In the genomic region with DNA sequence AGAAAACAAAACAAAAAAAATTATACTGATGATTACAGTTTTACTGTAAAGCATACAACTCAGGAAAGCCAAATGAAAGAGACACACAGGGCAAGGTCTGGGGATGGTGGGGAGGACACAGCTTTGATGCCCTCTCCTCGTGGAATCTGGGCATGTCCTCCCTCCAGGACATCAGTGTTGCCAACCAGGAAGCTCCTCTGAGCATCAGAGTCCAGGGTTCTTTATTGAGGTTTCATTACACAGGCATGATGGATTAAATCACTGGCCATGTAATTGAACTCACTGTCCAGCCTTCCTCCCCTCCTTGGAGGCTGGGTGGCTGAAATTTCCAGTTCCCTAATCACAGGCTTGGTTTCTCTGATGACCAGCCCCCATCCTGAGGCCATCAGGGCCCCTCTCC, we compare ENCODE assay signal across 30 cellular contexts.
"Had no signal": no experiment of that assay in that cellular context is flagged by ENCODE, and none has a peak within 500 bp of the region (broad histone marks: within the 10 kb centered on the region; RNA-seq: fewer than 3 reads in every experiment).

No MANE protein-coding gene starts in this region.

- ATAC-seq: naive thymus-derived CD8-positive, alpha-beta T cell; natural killer cell treated with Interleukin-12 subunit alpha and Interleukin-12 subunit beta and Interleukin-15 and Interleukin-18, amount 100 ng/mL, for 72 hours; pancreas; psoas muscle; right cardiac atrium; right lobe of liver; stimulated activated memory B cell treated with anti-CD40 and anti-IgM and Interleukin-4, amounts not matched to agents 10 μg/mL and 1 μg/mL and 100 μg/mL, for 72 hours; stimulated activated naive CD8-positive, alpha-beta T cell treated with anti-CD3 and anti-CD28 coated beads, Interleukin-15, amount 100 ng/mL, for 72 hours; stimulated activated naive CD8-positive, alpha-beta T cell treated with anti-CD3 and anti-CD28 coated beads, Interleukin-15, Interleukin-2, amounts not matched to agents 100 U/mL and 50 U/mL, for 24 hours; upper lobe of right lung had no signal

- H3K36me3 ChIP-seq: neural progenitor cell, pancreas, right lobe of liver, sigmoid colon, spleen, suprapubic skin, tibial artery, transverse colon, upper lobe of right lung, vagina had no signal

- H3K9me3 ChIP-seq: pancreas, psoas muscle, right lobe of liver, sigmoid colon, spleen, suprapubic skin, testis, tibial artery, transverse colon, upper lobe of right lung, vagina had no signal

- H3K4me3 Mint-ChIP-seq: naive B cell; naive thymus-derived CD8-positive, alpha-beta T cell; natural killer cell treated with Interleukin-12 subunit alpha and Interleukin-12 subunit beta and Interleukin-15 and Interleukin-18, amount 100 ng/mL, for 72 hours; neural progenitor cell; stimulated activated memory B cell treated with anti-CD40 and anti-IgM and Interleukin-4, amounts not matched to agents 10 μg/mL and 1 μg/mL and 100 μg/mL, for 72 hours; stimulated activated naive CD8-positive, alpha-beta T cell treated with anti-CD3 and anti-CD28 coated beads, Interleukin-15, amount 100 ng/mL, for 72 hours; type B pancreatic cell had no signal

- DNase-seq: naive B cell; naive thymus-derived CD8-positive, alpha-beta T cell; occipital lobe; pancreas; psoas muscle; right cardiac atrium; right lobe of liver; sigmoid colon; spleen; stimulated activated CD4-positive, alpha-beta T cell treated with anti-CD3 and anti-CD28 coated beads, Interleukin-12 subunit alpha, Interleukin-12 subunit beta, amount 100 ng/mL, for 4 hours; stimulated activated CD4-positive, alpha-beta T cell treated with anti-CD3 and anti-CD28 coated beads, Interleukin-1b, Interleukin-23, amount 100 ng/mL, for 48 hours; stimulated activated CD4-positive, alpha-beta T cell treated with anti-CD3 and anti-CD28 coated beads, Interleukin-4, amount 100 ng/mL, for 1 hour; stimulated activated CD4-positive, alpha-beta T cell treated with anti-CD3 and anti-CD28 coated beads, Interleukin-4, amount 100 ng/mL, for 4 hours; stimulated activated CD8-positive, alpha-beta memory T cell treated with anti-CD3 and anti-CD28 coated beads, Interleukin-4, amount 100 ng/mL, for 48 hours; stimulated activated naive CD4-positive, alpha-beta T cell; stimulated activated naive CD8-positive, alpha-beta T cell treated with anti-CD3 and anti-CD28 coated beads, Interleukin-15, amount 100 ng/mL, for 72 hours; stimulated activated naive CD8-positive, alpha-beta T cell treated with anti-CD3 and anti-CD28 coated beads, Interleukin-15, Interleukin-2, amounts not matched to agents 100 U/mL and 50 U/mL, for 24 hours; substantia nigra; testis; tibial artery; transverse colon; upper lobe of right lung had no signal

- H3K9me3 Mint-ChIP-seq: naive B cell; naive thymus-derived CD8-positive, alpha-beta T cell; natural killer cell treated with Interleukin-12 subunit alpha and Interleukin-12 subunit beta and Interleukin-15 and Interleukin-18, amount 100 ng/mL, for 72 hours; neural progenitor cell; stimulated activated memory B cell treated with anti-CD40 and anti-IgM and Interleukin-4, amounts not matched to agents 10 μg/mL and 1 μg/mL and 100 μg/mL, for 72 hours; stimulated activated naive CD8-positive, alpha-beta T cell treated with anti-CD3 and anti-CD28 coated beads, Interleukin-15, amount 100 ng/mL, for 72 hours; type B pancreatic cell had no signal

- H3K27me3 Mint-ChIP-seq: stimulated activated memory B cell treated with anti-CD40 and anti-IgM and Interleukin-4, amounts not matched to agents 10 μg/mL and 1 μg/mL and 100 μg/mL, for 72 hours; stimulated activated naive CD8-positive, alpha-beta T cell treated with anti-CD3 and anti-CD28 coated beads, Interleukin-15, amount 100 ng/mL, for 72 hours; type B pancreatic cell had no signal

- H3K27ac ChIP-seq: neural progenitor cell, pancreas, psoas muscle, right lobe of liver, sigmoid colon, spleen, suprapubic skin, testis, tibial artery, transverse colon, upper lobe of right lung, vagina had no signal

- H3K4me3 ChIP-seq: neural progenitor cell, pancreas, psoas muscle, right lobe of liver, sigmoid colon, smooth muscle cell, spleen, suprapubic skin, testis, tibial artery, transverse colon, upper lobe of right lung, vagina had no signal

- H3K27ac Mint-ChIP-seq: naive B cell; naive thymus-derived CD8-positive, alpha-beta T cell; natural killer cell treated with Interleukin-12 subunit alpha and Interleukin-12 subunit beta and Interleukin-15 and Interleukin-18, amount 100 ng/mL, for 72 hours; neural progenitor cell; progenitor cell of endocrine pancreas; stimulated activated memory B cell treated with anti-CD40 and anti-IgM and Interleukin-4, amounts not matched to agents 10 μg/mL and 1 μg/mL and 100 μg/mL, for 72 hours; type B pancreatic cell had no signal

- H3K4me1 Mint-ChIP-seq: naive B cell; naive thymus-derived CD8-positive, alpha-beta T cell; neural progenitor cell; stimulated activated naive CD8-positive, alpha-beta T cell treated with anti-CD3 and anti-CD28 coated beads, Interleukin-15, amount 100 ng/mL, for 72 hours had no signal

- H3K36me3 Mint-ChIP-seq: naive B cell; naive thymus-derived CD8-positive, alpha-beta T cell; natural killer cell treated with Interleukin-12 subunit alpha and Interleukin-12 subunit beta and Interleukin-15 and Interleukin-18, amount 100 ng/mL, for 72 hours; neural progenitor cell; stimulated activated memory B cell treated with anti-CD40 and anti-IgM and Interleukin-4, amounts not matched to agents 10 μg/mL and 1 μg/mL and 100 μg/mL, for 72 hours; type B pancreatic cell had no signal

- H3K4me1 ChIP-seq: pancreas, psoas muscle, right lobe of liver, sigmoid colon, spleen, suprapubic skin, testis, tibial artery, transverse colon, upper lobe of right lung, vagina had no signal
